Comparison of ENCODE assay signal across 24 cellular contexts in genomic region chr12:100473050-100473715, GRCh38. TPM values are rescaled to one million over a fixed set of nuclear protein-coding genes. Genes with fewer than 3 reads are reported as not detected.
A peak's percentile ranks its signal among the peaks of the same experiment; 100 is the strongest.
DNase-seq lines count a peak whose midpoint lies in the region; ATAC-seq and TF ChIP-seq lines count a peak whose summit lies in the region.
"Had no signal": no experiment of that assay in that cellular context is flagged by ENCODE, and none has a peak within 500 bp of the region (broad histone marks: within the 10 kb centered on the region; RNA-seq: fewer than 3 reads in every experiment).

No MANE protein-coding gene starts in this region.

- DNase-seq in SK-N-SH (no peak), epithelial cell of proximal tubule (ENCODE audit: low read depth) (peak; percentile 78), NCI-H1092 treated with DMSO at 0.1 percent for 48 hours (lab: John Stamatoyannopoulos, UW) (no peak), iPS-NIHi11 (ENCODE audit: low spot score) (no peak)
- DNase-seq: Caco-2; CD4-positive, alpha-beta memory T cell; DND-41; KG1; NCI-H1105 treated with DMSO at 0.1 percent for 48 hours; NCI-H1694; NCI-H2081; NCI-H2171; NCI-H345; NCI-H524; NCI-H774; SW 1271 had no signal

- no peak for TF ChIP-seq EP300 in SK-N-SH (IDR thresholded peaks at IDR 0.05; ENCODE audit: borderline replicate concordance in 1 of 2, low read depth in 1 of 2, low read length in 1 of 2)

- CTCF ChIA-PET in SK-N-SH (lab: Yijun Ruan, JAX), result no interaction called here

- no peaks in the 10 kb centered on the region for H3K9me2 ChIP-seq in SK-N-SH

- POLR2A ChIA-PET in SK-N-SH (lab: Yijun Ruan, JAX), result no interaction called here

- H2AFZ ChIP-seq in SK-N-SH (ENCODE audit: low read depth), result no peak overlapping the region

- peak overlapping the region in 1 of 3 experiments; percentile 56 for H3K4me3 Mint-ChIP-seq in nephron
- H3K4me3 Mint-ChIP-seq: CD4-positive, alpha-beta memory T cell had no signal

- no peaks in the 10 kb centered on the region for H4K20me1 ChIP-seq in SK-N-SH (ENCODE audit: insufficient read depth)
- H4K20me1 ChIP-seq: BLaER1 treated with 17β-estradiol and CSF1 and Interleukin-3, amounts not matched to agents 10 nM and 100 nM had no signal

- H3K27me3 Mint-ChIP-seq in nephron (ENCODE audit: low read depth), result no peaks in the 10 kb centered on the region

- peak overlapping the region; percentile 28; the same call in 1 of the 2 replicates for H3K4me2 ChIP-seq in SK-N-SH
- H3K4me2 ChIP-seq: BLaER1 treated with 17β-estradiol and CSF1 and Interleukin-3, amounts not matched to agents 10 nM and 100 nM had no signal

- no peaks in the 10 kb centered on the region for H3F3A ChIP-seq in SK-N-SH (replicated peaks; ENCODE audit: insufficient read depth)

- H3K9ac ChIP-seq in SK-N-SH, result no peak overlapping the region
- H3K9ac ChIP-seq: BLaER1 treated with 17β-estradiol and CSF1 and Interleukin-3, amounts not matched to agents 10 nM and 100 nM had no signal

- TF ChIP-seq CTCF in SK-N-SH (IDR thresholded peaks at IDR 0.05), result no peak
- no peak for TF ChIP-seq CTCF in epithelial cell of proximal tubule (conservative IDR thresholded peaks at IDR 0.05; ENCODE audit: low read depth, low read length)
- TF ChIP-seq CTCF in nephron (IDR thresholded peaks at IDR 0.05; ENCODE audit: unreplicated experiment in 3 of 3), result no peak

- H3K79me2 ChIP-seq in SK-N-SH (ENCODE audit: insufficient read depth), result no peaks in the 10 kb centered on the region

- ATAC-seq in SK-N-SH treated with all-trans-retinoic acid at 6 μM for 48 hours (no peak), HG03108 (IDR thresholded peaks at IDR 0.05; ENCODE audit: unreplicated experiment) (no peak), HG03095 (IDR thresholded peaks at IDR 0.05; ENCODE audit: unreplicated experiment) (no peak)

- H3K4me1 ChIP-seq in SK-N-SH (ENCODE audit: control insufficient read depth in 1 of 2, insufficient read depth in 2 of 2, low read depth in 1 of 2, low read length in 1 of 2), result no peaks in the 10 kb centered on the region
- H3K4me1 ChIP-seq: BLaER1 treated with 17β-estradiol and CSF1 and Interleukin-3, amounts not matched to agents 10 nM and 100 nM; Caco-2 had no signal

- H3K4me3 ChIP-seq in SK-N-SH (ENCODE audit: low read depth in 2 of 2, low read length in 1 of 2), result no peak overlapping the region
- H3K4me3 ChIP-seq in epithelial cell of proximal tubule (ENCODE audit: low read depth, low read length), result peak overlapping the region; percentile 59
- H3K4me3 ChIP-seq: BLaER1 treated with 17β-estradiol and CSF1 and Interleukin-3, amounts not matched to agents 10 nM and 100 nM had no signal

- TF ChIP-seq RAD21 in SK-N-SH (IDR thresholded peaks at IDR 0.05; ENCODE audit: low read length), result no peak

- no peak overlapping the region for H3K27ac ChIP-seq in SK-N-SH (ENCODE audit: low read depth in 2 of 2, low read length in 1 of 2)
- H3K27ac ChIP-seq: 22Rv1; BLaER1 treated with 17β-estradiol and CSF1 and Interleukin-3, amounts not matched to agents 10 nM and 100 nM had no signal

- no peaks in the 10 kb centered on the region; the same call in 1 of the 2 replicates for H3K27me3 ChIP-seq in SK-N-SH (ENCODE audit: insufficient read depth)
- H3K27me3 ChIP-seq: BLaER1 treated with 17β-estradiol and CSF1 and Interleukin-3, amounts not matched to agents 10 nM and 100 nM had no signal

- H3K36me3 ChIP-seq in SK-N-SH (replicated peaks in 1 of 2; ENCODE audit: control insufficient read depth in 1 of 2, insufficient read depth in 2 of 2, low read length in 1 of 2), result no peaks in the 10 kb centered on the region
- H3K36me3 ChIP-seq: BLaER1 treated with 17β-estradiol and CSF1 and Interleukin-3, amounts not matched to agents 10 nM and 100 nM had no signal

- H3K4me1 Mint-ChIP-seq in nephron, result no peaks in the 10 kb centered on the region
- H3K4me1 Mint-ChIP-seq: CD4-positive, alpha-beta memory T cell had no signal

- 29% methylated on average over 3 of the region's 3 CpGs for WGBS in SK-N-SH (ENCODE audit: low lambda C conversion rate)

- H3K9me3 Mint-ChIP-seq in nephron, result no peaks in the 10 kb centered on the region

- H3K9me3 ChIP-seq in SK-N-SH, result no peaks in the 10 kb centered on the region
- H3K9me3 ChIP-seq: BLaER1 treated with 17β-estradiol and CSF1 and Interleukin-3, amounts not matched to agents 10 nM and 100 nM; Caco-2 had no signal

- no peaks in the 10 kb centered on the region for H3K36me3 Mint-ChIP-seq in nephron (ENCODE audit: low read depth)
- H3K36me3 Mint-ChIP-seq: CD4-positive, alpha-beta memory T cell had no signal

- H3K27ac Mint-ChIP-seq in nephron, result peak overlapping the region; percentile 58 to 84 (median 75)
- H3K27ac Mint-ChIP-seq: CD4-positive, alpha-beta memory T cell had no signal

TF ChIP-seq in SK-N-SH, 30 proteins besides CTCF, POLR2A, EP300 and RAD21 (continues in another document):
- TF ChIP-seq FOSL2 (IDR thresholded peaks at IDR 0.05; ENCODE audit: borderline replicate concordance, low read depth), result no peak
- TF ChIP-seq PBX3 (IDR thresholded peaks at IDR 0.05), result no peak
- TF ChIP-seq, protein P1, sequence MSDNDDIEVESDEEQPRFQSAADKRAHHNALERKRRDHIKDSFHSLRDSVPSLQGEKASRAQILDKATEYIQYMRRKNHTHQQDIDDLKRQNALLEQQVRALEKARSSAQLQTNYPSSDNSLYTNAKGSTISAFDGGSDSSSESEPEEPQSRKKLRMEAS (IDR thresholded peaks at IDR 0.05; ENCODE audit: low read depth), result no peak
- no peak for TF ChIP-seq TEAD4 (IDR thresholded peaks at IDR 0.05; ENCODE audit: borderline replicate concordance, insufficient read depth)
- no peak for TF ChIP-seq GATA2 (CRISPR knock-in tag; IDR thresholded peaks at IDR 0.05)
- no peak for TF ChIP-seq GABPA (IDR thresholded peaks at IDR 0.05; ENCODE audit: low read depth)
- TF ChIP-seq, protein P2, sequence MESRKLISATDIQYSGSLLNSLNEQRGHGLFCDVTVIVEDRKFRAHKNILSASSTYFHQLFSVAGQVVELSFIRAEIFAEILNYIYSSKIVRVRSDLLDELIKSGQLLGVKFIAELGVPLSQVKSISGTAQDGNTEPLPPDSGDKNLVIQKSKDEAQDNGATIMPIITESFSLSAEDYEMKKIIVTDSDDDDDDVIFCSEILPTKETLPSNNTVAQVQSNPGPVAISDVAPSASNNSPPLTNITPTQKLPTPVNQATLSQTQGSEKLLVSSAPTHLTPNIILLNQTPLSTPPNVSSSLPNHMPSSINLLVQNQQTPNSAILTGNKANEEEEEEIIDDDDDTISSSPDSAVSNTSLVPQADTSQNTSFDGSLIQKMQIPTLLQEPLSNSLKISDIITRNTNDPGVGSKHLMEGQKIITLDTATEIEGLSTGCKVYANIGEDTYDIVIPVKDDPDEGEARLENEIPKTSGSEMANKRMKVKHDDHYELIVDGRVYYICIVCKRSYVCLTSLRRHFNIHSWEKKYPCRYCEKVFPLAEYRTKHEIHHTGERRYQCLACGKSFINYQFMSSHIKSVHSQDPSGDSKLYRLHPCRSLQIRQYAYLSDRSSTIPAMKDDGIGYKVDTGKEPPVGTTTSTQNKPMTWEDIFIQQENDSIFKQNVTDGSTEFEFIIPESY (IDR thresholded peaks at IDR 0.05; ENCODE audit: borderline replicate concordance, low read depth), result no peak

TF ChIP-seq in SK-N-SH treated with all-trans-retinoic acid at 6 μM for 48 hours, 23 proteins besides CTCF, POLR2A, EP300 and RAD21:
- TF ChIP-seq BACH2 (CRISPR knock-in tag; IDR thresholded peaks at IDR 0.05; ENCODE audit: borderline replicate concordance), result no peak

RNA-seq across cellular contexts. Expression of gene NR1H4, which starts 0.5 kb away (rescaled TPM):
- not detected in 2 replicates for polyA plus RNA-seq in SK-N-SH (2012; rRNA removed)
- polyA plus RNA-seq in SK-N-SH (2012; cell fraction: cytosol; rRNA removed), result not detected in 2 replicates
- not detected in 2 replicates for polyA plus RNA-seq in SK-N-SH (2012; cell fraction: nucleus; rRNA removed)
- total RNA-seq in epithelial cell of proximal tubule, result not detected in 2 replicates
- total RNA-seq: Caco-2; CD4-positive, alpha-beta memory T cell; G401; H1 had no signal
- polyA plus RNA-seq: CD4-positive, alpha-beta memory T cell; H1 had no signal
